In the genomic region with DNA sequence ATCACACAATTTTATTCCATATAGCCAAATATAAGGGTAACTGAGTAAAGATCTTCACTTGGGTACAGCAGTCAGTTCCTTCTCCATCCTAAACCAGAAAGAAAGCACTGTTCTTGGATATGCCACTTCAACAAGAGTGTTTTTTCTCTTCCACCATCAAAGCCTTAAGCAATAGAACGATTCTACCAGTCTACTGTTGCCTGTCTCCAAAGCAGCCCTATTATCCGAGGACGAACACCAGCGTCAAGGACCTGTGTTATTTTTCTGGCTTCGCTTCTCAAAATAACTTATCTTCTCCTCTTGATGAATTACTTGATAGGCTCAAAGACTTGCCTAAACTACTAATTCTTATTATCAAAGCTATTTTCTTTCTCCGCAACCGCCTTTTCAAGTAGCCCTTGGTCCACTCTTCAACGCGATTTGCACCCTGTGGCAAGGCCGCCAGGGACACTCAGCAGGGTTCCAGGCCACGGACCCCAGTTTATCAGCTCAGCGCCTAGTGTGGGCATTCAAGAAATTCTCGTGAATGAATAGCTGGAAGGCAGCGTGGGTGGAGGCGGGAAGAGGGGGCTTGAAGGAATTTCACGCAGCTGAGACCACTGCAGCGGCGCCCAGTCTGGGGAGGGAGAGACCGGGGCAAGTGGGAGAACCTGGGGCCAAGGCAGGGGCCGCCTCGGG, we compare ENCODE assay signal across 1 cellular context.
TF ChIP-seq lines count a peak whose summit lies in the region.

No MANE protein-coding gene starts in this region.

TF ChIP-seq in HepG2, 621 proteins besides CTCF, POLR2A, EP300 and RAD21 (continued from another document and continues in another):
- TF ChIP-seq TMF1 (CRISPR knock-in tag; IDR thresholded peaks at IDR 0.05; ENCODE audit: low read depth): no peak
- no peak for TF ChIP-seq RXRB (CRISPR knock-in tag; IDR thresholded peaks at IDR 0.05; ENCODE audit: borderline replicate concordance)
- no peak for TF ChIP-seq KDM5B (CRISPR knock-in tag; IDR thresholded peaks at IDR 0.05; ENCODE audit: borderline replicate concordance)
- no peak for TF ChIP-seq FOXJ3 (CRISPR knock-in tag; IDR thresholded peaks at IDR 0.05; ENCODE audit: borderline replicate concordance)
- TF ChIP-seq, protein P1, sequence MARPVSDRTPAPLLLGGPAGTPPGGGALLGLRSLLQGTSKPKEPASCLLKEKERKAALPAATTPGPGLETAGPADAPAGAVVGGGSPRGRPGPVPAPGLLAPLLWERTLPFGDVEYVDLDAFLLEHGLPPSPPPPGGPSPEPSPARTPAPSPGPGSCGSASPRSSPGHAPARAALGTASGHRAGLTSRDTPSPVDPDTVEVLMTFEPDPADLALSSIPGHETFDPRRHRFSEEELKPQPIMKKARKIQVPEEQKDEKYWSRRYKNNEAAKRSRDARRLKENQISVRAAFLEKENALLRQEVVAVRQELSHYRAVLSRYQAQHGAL (CRISPR knock-in tag; IDR thresholded peaks at IDR 0.05; ENCODE audit: not compliant biosample characterization): no peak
- TF ChIP-seq, protein P2, sequence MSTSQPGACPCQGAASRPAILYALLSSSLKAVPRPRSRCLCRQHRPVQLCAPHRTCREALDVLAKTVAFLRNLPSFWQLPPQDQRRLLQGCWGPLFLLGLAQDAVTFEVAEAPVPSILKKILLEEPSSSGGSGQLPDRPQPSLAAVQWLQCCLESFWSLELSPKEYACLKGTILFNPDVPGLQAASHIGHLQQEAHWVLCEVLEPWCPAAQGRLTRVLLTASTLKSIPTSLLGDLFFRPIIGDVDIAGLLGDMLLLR (CRISPR knock-in tag; IDR thresholded peaks at IDR 0.05): no peak
- no peak for TF ChIP-seq RNF2 (conservative IDR thresholded peaks at IDR 0.05; ENCODE audit: low read depth)
- TF ChIP-seq RXRA (CRISPR knock-in tag; IDR thresholded peaks at IDR 0.05): no peak
- TF ChIP-seq, protein P3, sequence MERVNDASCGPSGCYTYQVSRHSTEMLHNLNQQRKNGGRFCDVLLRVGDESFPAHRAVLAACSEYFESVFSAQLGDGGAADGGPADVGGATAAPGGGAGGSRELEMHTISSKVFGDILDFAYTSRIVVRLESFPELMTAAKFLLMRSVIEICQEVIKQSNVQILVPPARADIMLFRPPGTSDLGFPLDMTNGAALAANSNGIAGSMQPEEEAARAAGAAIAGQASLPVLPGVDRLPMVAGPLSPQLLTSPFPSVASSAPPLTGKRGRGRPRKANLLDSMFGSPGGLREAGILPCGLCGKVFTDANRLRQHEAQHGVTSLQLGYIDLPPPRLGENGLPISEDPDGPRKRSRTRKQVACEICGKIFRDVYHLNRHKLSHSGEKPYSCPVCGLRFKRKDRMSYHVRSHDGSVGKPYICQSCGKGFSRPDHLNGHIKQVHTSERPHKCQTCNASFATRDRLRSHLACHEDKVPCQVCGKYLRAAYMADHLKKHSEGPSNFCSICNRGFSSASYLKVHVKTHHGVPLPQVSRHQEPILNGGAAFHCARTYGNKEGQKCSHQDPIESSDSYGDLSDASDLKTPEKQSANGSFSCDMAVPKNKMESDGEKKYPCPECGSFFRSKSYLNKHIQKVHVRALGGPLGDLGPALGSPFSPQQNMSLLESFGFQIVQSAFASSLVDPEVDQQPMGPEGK (CRISPR knock-in tag; IDR thresholded peaks at IDR 0.05): no peak
- TF ChIP-seq KLF12 (CRISPR knock-in tag; IDR thresholded peaks at IDR 0.05; ENCODE audit: borderline replicate concordance): no peak
- TF ChIP-seq ZNF136 (CRISPR knock-in tag; IDR thresholded peaks at IDR 0.05; ENCODE audit: low read depth): no peak
- no peak for TF ChIP-seq TBL1XR1 (IDR thresholded peaks at IDR 0.05; ENCODE audit: borderline replicate concordance, low read length, partially characterized antibody)
- TF ChIP-seq, protein P4, sequence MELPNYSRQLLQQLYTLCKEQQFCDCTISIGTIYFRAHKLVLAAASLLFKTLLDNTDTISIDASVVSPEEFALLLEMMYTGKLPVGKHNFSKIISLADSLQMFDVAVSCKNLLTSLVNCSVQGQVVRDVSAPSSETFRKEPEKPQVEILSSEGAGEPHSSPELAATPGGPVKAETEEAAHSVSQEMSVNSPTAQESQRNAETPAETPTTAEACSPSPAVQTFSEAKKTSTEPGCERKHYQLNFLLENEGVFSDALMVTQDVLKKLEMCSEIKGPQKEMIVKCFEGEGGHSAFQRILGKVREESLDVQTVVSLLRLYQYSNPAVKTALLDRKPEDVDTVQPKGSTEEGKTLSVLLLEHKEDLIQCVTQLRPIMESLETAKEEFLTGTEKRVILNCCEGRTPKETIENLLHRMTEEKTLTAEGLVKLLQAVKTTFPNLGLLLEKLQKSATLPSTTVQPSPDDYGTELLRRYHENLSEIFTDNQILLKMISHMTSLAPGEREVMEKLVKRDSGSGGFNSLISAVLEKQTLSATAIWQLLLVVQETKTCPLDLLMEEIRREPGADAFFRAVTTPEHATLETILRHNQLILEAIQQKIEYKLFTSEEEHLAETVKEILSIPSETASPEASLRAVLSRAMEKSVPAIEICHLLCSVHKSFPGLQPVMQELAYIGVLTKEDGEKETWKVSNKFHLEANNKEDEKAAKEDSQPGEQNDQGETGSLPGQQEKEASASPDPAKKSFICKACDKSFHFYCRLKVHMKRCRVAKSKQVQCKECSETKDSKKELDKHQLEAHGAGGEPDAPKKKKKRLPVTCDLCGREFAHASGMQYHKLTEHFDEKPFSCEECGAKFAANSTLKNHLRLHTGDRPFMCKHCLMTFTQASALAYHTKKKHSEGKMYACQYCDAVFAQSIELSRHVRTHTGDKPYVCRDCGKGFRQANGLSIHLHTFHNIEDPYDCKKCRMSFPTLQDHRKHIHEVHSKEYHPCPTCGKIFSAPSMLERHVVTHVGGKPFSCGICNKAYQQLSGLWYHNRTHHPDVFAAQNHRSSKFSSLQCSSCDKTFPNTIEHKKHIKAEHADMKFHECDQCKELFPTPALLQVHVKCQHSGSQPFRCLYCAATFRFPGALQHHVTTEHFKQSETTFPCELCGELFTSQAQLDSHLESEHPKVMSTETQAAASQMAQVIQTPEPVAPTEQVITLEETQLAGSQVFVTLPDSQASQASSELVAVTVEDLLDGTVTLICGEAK (IDR thresholded peaks at IDR 0.05): no peak
- TF ChIP-seq, protein P4 (CRISPR knock-in tag; IDR thresholded peaks at IDR 0.05): no peak
- TF ChIP-seq, protein P5, sequence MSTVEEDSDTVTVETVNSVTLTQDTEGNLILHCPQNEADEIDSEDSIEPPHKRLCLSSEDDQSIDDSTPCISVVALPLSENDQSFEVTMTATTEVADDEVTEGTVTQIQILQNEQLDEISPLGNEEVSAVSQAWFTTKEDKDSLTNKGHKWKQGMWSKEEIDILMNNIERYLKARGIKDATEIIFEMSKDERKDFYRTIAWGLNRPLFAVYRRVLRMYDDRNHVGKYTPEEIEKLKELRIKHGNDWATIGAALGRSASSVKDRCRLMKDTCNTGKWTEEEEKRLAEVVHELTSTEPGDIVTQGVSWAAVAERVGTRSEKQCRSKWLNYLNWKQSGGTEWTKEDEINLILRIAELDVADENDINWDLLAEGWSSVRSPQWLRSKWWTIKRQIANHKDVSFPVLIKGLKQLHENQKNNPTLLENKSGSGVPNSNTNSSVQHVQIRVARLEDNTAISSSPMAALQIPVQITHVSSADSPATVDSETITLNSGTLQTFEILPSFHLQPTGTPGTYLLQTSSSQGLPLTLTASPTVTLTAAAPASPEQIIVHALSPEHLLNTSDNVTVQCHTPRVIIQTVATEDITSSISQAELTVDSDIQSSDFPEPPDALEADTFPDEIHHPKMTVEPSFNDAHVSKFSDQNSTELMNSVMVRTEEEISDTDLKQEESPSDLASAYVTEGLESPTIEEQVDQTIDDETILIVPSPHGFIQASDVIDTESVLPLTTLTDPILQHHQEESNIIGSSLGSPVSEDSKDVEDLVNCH (CRISPR knock-in tag; IDR thresholded peaks at IDR 0.05): no peak
- no peak for TF ChIP-seq KLF13 (CRISPR knock-in tag; IDR thresholded peaks at IDR 0.05)
- TF ChIP-seq, protein P6, sequence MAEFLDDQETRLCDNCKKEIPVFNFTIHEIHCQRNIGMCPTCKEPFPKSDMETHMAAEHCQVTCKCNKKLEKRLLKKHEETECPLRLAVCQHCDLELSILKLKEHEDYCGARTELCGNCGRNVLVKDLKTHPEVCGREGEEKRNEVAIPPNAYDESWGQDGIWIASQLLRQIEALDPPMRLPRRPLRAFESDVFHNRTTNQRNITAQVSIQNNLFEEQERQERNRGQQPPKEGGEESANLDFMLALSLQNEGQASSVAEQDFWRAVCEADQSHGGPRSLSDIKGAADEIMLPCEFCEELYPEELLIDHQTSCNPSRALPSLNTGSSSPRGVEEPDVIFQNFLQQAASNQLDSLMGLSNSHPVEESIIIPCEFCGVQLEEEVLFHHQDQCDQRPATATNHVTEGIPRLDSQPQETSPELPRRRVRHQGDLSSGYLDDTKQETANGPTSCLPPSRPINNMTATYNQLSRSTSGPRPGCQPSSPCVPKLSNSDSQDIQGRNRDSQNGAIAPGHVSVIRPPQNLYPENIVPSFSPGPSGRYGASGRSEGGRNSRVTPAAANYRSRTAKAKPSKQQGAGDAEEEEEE (CRISPR knock-in tag; IDR thresholded peaks at IDR 0.05; ENCODE audit: borderline replicate concordance): no peak
- TF ChIP-seq ARNTL (CRISPR knock-in tag; IDR thresholded peaks at IDR 0.05): no peak; the same call in 1 of the 2 replicates
- no peak for TF ChIP-seq HDAC1 (CRISPR knock-in tag; IDR thresholded peaks at IDR 0.05)
- TF ChIP-seq ZNF234 (CRISPR knock-in tag; conservative IDR thresholded peaks at IDR 0.05): no peak
- TF ChIP-seq, protein P7, sequence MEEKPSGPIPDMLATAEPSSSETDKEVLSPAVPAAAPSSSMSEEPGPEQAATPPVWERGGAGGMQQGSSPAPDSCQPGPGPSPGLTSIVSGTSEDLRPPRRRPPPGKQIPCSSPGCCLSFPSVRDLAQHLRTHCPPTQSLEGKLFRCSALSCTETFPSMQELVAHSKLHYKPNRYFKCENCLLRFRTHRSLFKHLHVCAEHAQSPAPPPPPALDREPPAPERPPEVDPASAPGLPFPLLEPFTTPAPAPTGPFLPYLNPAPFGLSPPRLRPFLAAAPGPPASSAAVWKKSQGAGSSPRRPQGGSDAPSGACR (CRISPR knock-in tag; IDR thresholded peaks at IDR 0.05): no peak
- no peak for TF ChIP-seq RFXANK (CRISPR knock-in tag; IDR thresholded peaks at IDR 0.05)
- TF ChIP-seq, protein P8, sequence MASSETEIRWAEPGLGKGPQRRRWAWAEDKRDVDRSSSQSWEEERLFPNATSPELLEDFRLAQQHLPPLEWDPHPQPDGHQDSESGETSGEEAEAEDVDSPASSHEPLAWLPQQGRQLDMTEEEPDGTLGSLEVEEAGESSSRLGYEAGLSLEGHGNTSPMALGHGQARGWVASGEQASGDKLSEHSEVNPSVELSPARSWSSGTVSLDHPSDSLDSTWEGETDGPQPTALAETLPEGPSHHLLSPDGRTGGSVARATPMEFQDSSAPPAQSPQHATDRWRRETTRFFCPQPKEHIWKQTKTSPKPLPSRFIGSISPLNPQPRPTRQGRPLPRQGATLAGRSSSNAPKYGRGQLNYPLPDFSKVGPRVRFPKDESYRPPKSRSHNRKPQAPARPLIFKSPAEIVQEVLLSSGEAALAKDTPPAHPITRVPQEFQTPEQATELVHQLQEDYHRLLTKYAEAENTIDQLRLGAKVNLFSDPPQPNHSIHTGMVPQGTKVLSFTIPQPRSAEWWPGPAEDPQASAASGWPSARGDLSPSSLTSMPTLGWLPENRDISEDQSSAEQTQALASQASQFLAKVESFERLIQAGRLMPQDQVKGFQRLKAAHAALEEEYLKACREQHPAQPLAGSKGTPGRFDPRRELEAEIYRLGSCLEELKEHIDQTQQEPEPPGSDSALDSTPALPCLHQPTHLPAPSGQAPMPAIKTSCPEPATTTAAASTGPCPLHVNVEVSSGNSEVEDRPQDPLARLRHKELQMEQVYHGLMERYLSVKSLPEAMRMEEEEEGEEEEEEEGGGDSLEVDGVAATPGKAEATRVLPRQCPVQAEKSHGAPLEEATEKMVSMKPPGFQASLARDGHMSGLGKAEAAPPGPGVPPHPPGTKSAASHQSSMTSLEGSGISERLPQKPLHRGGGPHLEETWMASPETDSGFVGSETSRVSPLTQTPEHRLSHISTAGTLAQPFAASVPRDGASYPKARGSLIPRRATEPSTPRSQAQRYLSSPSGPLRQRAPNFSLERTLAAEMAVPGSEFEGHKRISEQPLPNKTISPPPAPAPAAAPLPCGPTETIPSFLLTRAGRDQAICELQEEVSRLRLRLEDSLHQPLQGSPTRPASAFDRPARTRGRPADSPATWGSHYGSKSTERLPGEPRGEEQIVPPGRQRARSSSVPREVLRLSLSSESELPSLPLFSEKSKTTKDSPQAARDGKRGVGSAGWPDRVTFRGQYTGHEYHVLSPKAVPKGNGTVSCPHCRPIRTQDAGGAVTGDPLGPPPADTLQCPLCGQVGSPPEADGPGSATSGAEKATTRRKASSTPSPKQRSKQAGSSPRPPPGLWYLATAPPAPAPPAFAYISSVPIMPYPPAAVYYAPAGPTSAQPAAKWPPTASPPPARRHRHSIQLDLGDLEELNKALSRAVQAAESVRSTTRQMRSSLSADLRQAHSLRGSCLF (CRISPR knock-in tag; IDR thresholded peaks at IDR 0.05; ENCODE audit: borderline replicate concordance): no peak
- TF ChIP-seq CC2D1A (CRISPR knock-in tag; IDR thresholded peaks at IDR 0.05): no peak
- TF ChIP-seq, protein P9, sequence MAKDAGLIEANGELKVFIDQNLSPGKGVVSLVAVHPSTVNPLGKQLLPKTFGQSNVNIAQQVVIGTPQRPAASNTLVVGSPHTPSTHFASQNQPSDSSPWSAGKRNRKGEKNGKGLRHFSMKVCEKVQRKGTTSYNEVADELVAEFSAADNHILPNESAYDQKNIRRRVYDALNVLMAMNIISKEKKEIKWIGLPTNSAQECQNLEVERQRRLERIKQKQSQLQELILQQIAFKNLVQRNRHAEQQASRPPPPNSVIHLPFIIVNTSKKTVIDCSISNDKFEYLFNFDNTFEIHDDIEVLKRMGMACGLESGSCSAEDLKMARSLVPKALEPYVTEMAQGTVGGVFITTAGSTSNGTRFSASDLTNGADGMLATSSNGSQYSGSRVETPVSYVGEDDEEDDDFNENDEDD (CRISPR knock-in tag; IDR thresholded peaks at IDR 0.05; ENCODE audit: borderline replicate concordance): no peak
- no peak for TF ChIP-seq GABPA (IDR thresholded peaks at IDR 0.05; ENCODE audit: low read depth, low read length)
- no peak for TF ChIP-seq GABPA (CRISPR knock-in tag; IDR thresholded peaks at IDR 0.05; ENCODE audit: low read depth)
- TF ChIP-seq SMAD3 (CRISPR knock-in tag; IDR thresholded peaks at IDR 0.05): no peak
